Comparison of ENCODE assay signal across 39 cellular contexts in the genomic region with DNA sequence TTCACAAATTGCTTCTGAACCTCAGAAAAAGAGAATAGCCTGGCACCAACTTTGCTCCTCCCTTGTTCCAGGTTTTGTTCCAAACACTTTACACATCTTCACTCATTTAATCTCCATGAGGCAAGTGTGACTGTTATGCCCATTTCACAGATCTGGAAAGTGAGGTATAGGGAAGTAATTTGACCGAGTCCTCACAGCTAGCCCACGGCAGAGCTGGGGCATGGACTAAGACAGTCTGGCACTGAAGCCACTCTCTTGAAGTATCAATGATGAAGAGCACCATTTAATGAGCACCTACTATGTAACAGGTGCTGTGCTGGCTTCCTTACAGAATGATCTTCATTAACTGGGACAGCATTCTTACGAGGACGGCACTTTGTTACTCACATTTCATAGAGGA. TPM values are rescaled to one million over a fixed set of nuclear protein-coding genes. Genes with fewer than 3 reads are reported as not detected.
"Had no signal": no experiment of that assay in that cellular context is flagged by ENCODE, and none has a peak within 500 bp of the region (broad histone marks: within the 10 kb centered on the region; RNA-seq: fewer than 3 reads in every experiment).

No MANE protein-coding gene starts in this region.

- H3K9me3 ChIP-seq: adrenal gland, body of pancreas, esophagus muscularis mucosa, gastrocnemius medialis, heart left ventricle had no signal

- H3K36me3 Mint-ChIP-seq: activated CD8-positive, alpha-beta memory T cell treated with anti-CD3 and anti-CD28 coated beads, Interleukin-2, amount 10 ng/mL, durations not matched to agents 7 days and 5 days; activated naive CD4-positive, alpha-beta T cell treated with anti-CD3 and anti-CD28 coated beads, Interleukin-2, amount 50 U/mL, for 24 hours; activated naive CD8-positive, alpha-beta T cell treated with anti-CD3 and anti-CD28 coated beads for 36 hours had no signal

- H3K36me3 ChIP-seq: adrenal gland, esophagus muscularis mucosa, gastrocnemius medialis, heart left ventricle, WERI-Rb-1 had no signal

- H3K4me1 Mint-ChIP-seq: activated B cell treated with CpG ODN at 0.5 μM for 24 hours; activated CD8-positive, alpha-beta memory T cell treated with anti-CD3 and anti-CD28 coated beads, Interleukin-2, amount 10 ng/mL, durations not matched to agents 7 days and 5 days; activated naive CD4-positive, alpha-beta T cell treated with anti-CD3 and anti-CD28 coated beads, Interleukin-2, amount 50 U/mL, for 24 hours; activated naive CD8-positive, alpha-beta T cell treated with anti-CD3 and anti-CD28 coated beads for 36 hours; activated naive CD8-positive, alpha-beta T cell treated with anti-CD3 and anti-CD28 coated beads, Interleukin-2, amount 50 U/mL, for 24 hours had no signal

- H3K9me3 Mint-ChIP-seq: activated B cell treated with CpG ODN at 0.5 μM for 24 hours; activated naive CD4-positive, alpha-beta T cell treated with anti-CD3 and anti-CD28 coated beads for 36 hours; activated naive CD4-positive, alpha-beta T cell treated with anti-CD3 and anti-CD28 coated beads, Interleukin-2, amount 50 U/mL, for 24 hours; activated naive CD8-positive, alpha-beta T cell treated with anti-CD3 and anti-CD28 coated beads for 36 hours; activated naive CD8-positive, alpha-beta T cell treated with anti-CD3 and anti-CD28 coated beads, Interleukin-2, amount 50 U/mL, for 24 hours; activated T-helper 1 cell treated with anti-CD3 and anti-CD28 coated beads, Interleukin-12 subunit alpha, Interleukin-12 subunit beta, Interleukin-2, Interleukin-4 antibody, amounts not matched to agents 30 ng/mL and 10 ng/mL and 1 ng/mL, durations not matched to agents 14 hours and 24 hours and 36 hours; activated T-helper 2 cell treated with anti-CD3 and anti-CD28 coated beads, Interferon-gamma antibody, Interleukin-2, Interleukin-4, amounts not matched to agents 10 μg/mL and 5 μg/mL and 100 μg/mL, durations not matched to agents 14 hours and 24 hours and 36 hours; effector memory CD8-positive, alpha-beta T cell; T-helper 2 cell treated with Interferon-gamma antibody and Interleukin-4, amounts not matched to agents 5 μg/mL and 100 μg/mL, for 36 hours had no signal

- FAIRE-seq: colon had no signal

- H3K27me3 ChIP-seq: body of pancreas had no signal

- DNase-seq: activated B cell treated with CpG ODN at 0.5 μM for 24 hours; activated CD4-positive, alpha-beta T cell treated with anti-CD3 and anti-CD28 coated beads for 48 hours; activated CD4-positive, alpha-beta T cell treated with anti-CD3 and anti-CD28 coated beads, Interleukin-2, amount 50 U/mL, for 1 hour; activated CD4-positive, alpha-beta T cell treated with anti-CD3 and anti-CD28 coated beads, Interleukin-2, amount 50 U/mL, for 48 hours; activated CD8-positive, alpha-beta memory T cell treated with anti-CD3 and anti-CD28 coated beads, Interleukin-2, amount 10 ng/mL, durations not matched to agents 7 days and 5 days; activated CD8-positive, alpha-beta memory T cell treated with anti-CD3 and anti-CD28 coated beads, Interleukin-2, amount 50 U/mL, for 4 hours; activated CD8-positive, alpha-beta T cell treated with anti-CD3 and anti-CD28 coated beads, Interleukin-2, amount 10 ng/mL, durations not matched to agents 7 days and 5 days; activated effector memory CD4-positive, alpha-beta T cell treated with anti-CD3 and anti-CD28 coated beads, Interleukin-2, amount 50 U/mL, for 16 hours; activated naive CD4-positive, alpha-beta T cell treated with anti-CD3 and anti-CD28 coated beads for 36 hours; activated naive CD8-positive, alpha-beta T cell treated with anti-CD3 and anti-CD28 coated beads for 36 hours; activated naive CD8-positive, alpha-beta T cell treated with anti-CD3 and anti-CD28 coated beads, Interleukin-2, amount 50 U/mL, for 24 hours; activated T-cell treated with anti-CD3 and anti-CD28 coated beads, Interleukin-2, amount 50 U/mL, for 1 hour; activated T-cell treated with anti-CD3 and anti-CD28 coated beads, Interleukin-2, amount 50 U/mL, for 48 hours; adrenal gland; amygdala; body of pancreas; caudate nucleus; cortex of kidney; effector CD4-positive, alpha-beta T cell; effector memory CD8-positive, alpha-beta T cell; erythroblast; foreskin keratinocyte; gastrocnemius medialis; glutamatergic neuron; heart left ventricle; T-helper 1 cell; T-helper 17 cell; T1000; WERI-Rb-1 had no signal

- H3K27ac ChIP-seq: adrenal gland, body of pancreas, esophagus muscularis mucosa, foreskin keratinocyte, gastrocnemius medialis, heart left ventricle, WERI-Rb-1 had no signal

- H3K27ac Mint-ChIP-seq: activated B cell treated with CpG ODN at 0.5 μM for 24 hours; activated CD8-positive, alpha-beta memory T cell treated with anti-CD3 and anti-CD28 coated beads, Interleukin-2, amount 10 ng/mL, durations not matched to agents 7 days and 5 days; activated CD8-positive, alpha-beta T cell treated with anti-CD3 and anti-CD28 coated beads, Interleukin-2, amount 10 ng/mL, durations not matched to agents 7 days and 5 days; activated naive CD4-positive, alpha-beta T cell treated with anti-CD3 and anti-CD28 coated beads for 36 hours; activated naive CD4-positive, alpha-beta T cell treated with anti-CD3 and anti-CD28 coated beads, Interleukin-2, amount 50 U/mL, for 24 hours; activated naive CD8-positive, alpha-beta T cell treated with anti-CD3 and anti-CD28 coated beads for 36 hours; activated naive CD8-positive, alpha-beta T cell treated with anti-CD3 and anti-CD28 coated beads, Interleukin-2, amount 50 U/mL, for 24 hours; activated T-helper 1 cell treated with anti-CD3 and anti-CD28 coated beads, Interleukin-12 subunit alpha, Interleukin-12 subunit beta, Interleukin-2, Interleukin-4 antibody, amounts not matched to agents 30 ng/mL and 10 ng/mL and 1 ng/mL, durations not matched to agents 14 hours and 24 hours and 36 hours; activated T-helper 2 cell treated with anti-CD3 and anti-CD28 coated beads, Interferon-gamma antibody, Interleukin-2, Interleukin-4, amounts not matched to agents 10 μg/mL and 5 μg/mL and 100 μg/mL, durations not matched to agents 14 hours and 24 hours and 36 hours; effector memory CD8-positive, alpha-beta T cell; T-helper 17 cell; T-helper 2 cell treated with Interferon-gamma antibody and Interleukin-4, amounts not matched to agents 5 μg/mL and 100 μg/mL, for 36 hours had no signal

- H3K4me3 ChIP-seq: adrenal gland, body of pancreas, esophagus muscularis mucosa, gastrocnemius medialis, heart left ventricle had no signal

- H3K4me3 Mint-ChIP-seq: activated B cell treated with CpG ODN at 0.5 μM for 24 hours; activated CD8-positive, alpha-beta memory T cell treated with anti-CD3 and anti-CD28 coated beads, Interleukin-2, amount 10 ng/mL, durations not matched to agents 7 days and 5 days; activated CD8-positive, alpha-beta T cell treated with anti-CD3 and anti-CD28 coated beads, Interleukin-2, amount 10 ng/mL, durations not matched to agents 7 days and 5 days; activated naive CD4-positive, alpha-beta T cell treated with anti-CD3 and anti-CD28 coated beads for 36 hours; activated naive CD4-positive, alpha-beta T cell treated with anti-CD3 and anti-CD28 coated beads, Interleukin-2, amount 50 U/mL, for 24 hours; activated naive CD8-positive, alpha-beta T cell treated with anti-CD3 and anti-CD28 coated beads for 36 hours; activated naive CD8-positive, alpha-beta T cell treated with anti-CD3 and anti-CD28 coated beads, Interleukin-2, amount 50 U/mL, for 24 hours; activated T-helper 1 cell treated with anti-CD3 and anti-CD28 coated beads, Interleukin-12 subunit alpha, Interleukin-12 subunit beta, Interleukin-2, Interleukin-4 antibody, amounts not matched to agents 30 ng/mL and 10 ng/mL and 1 ng/mL, durations not matched to agents 14 hours and 24 hours and 36 hours; effector memory CD8-positive, alpha-beta T cell; T-helper 17 cell; T-helper 2 cell treated with Interferon-gamma antibody and Interleukin-4, amounts not matched to agents 5 μg/mL and 100 μg/mL, for 36 hours had no signal

- ATAC-seq: activated CD4-positive, CD25-positive, alpha-beta regulatory T cell treated with anti-CD3 and anti-CD28 coated beads, Interleukin-2, amount 50 U/mL, for 24 hours; activated CD8-positive, alpha-beta memory T cell treated with anti-CD3 and anti-CD28 coated beads, Interleukin-2, amount 10 ng/mL, durations not matched to agents 7 days and 5 days; activated CD8-positive, alpha-beta T cell treated with anti-CD3 and anti-CD28 coated beads, Interleukin-2, amount 10 ng/mL, durations not matched to agents 7 days and 5 days; activated naive CD8-positive, alpha-beta T cell treated with anti-CD3 and anti-CD28 coated beads, Interleukin-2, amount 50 U/mL, for 24 hours; body of pancreas; effector memory CD8-positive, alpha-beta T cell; foreskin keratinocyte; gastrocnemius medialis; heart left ventricle; T-helper 17 cell had no signal

- H3K4me1 ChIP-seq: adrenal gland, body of pancreas, esophagus muscularis mucosa, foreskin keratinocyte, gastrocnemius medialis, heart left ventricle had no signal

RNA-seq across cellular contexts. Expression of a gene that starts 19.0 kb away (rescaled TPM):
- total RNA-seq: activated B cell treated with CpG ODN at 0.5 μM for 24 hours; activated CD8-positive, alpha-beta memory T cell treated with anti-CD3 and anti-CD28 coated beads for 36 hours; activated CD8-positive, alpha-beta memory T cell treated with anti-CD3 and anti-CD28 coated beads, Interleukin-2, amount 10 ng/mL, durations not matched to agents 7 days and 5 days; activated CD8-positive, alpha-beta T cell treated with anti-CD3 and anti-CD28 coated beads, Interleukin-2, amount 10 ng/mL, durations not matched to agents 7 days and 5 days; activated naive CD4-positive, alpha-beta T cell treated with anti-CD3 and anti-CD28 coated beads for 36 hours; activated naive CD8-positive, alpha-beta T cell treated with anti-CD3 and anti-CD28 coated beads for 36 hours; activated T-helper 1 cell treated with anti-CD3 and anti-CD28 coated beads, Interleukin-12 subunit alpha, Interleukin-12 subunit beta, Interleukin-2, Interleukin-4 antibody, amounts not matched to agents 30 ng/mL and 10 ng/mL and 1 ng/mL, durations not matched to agents 14 hours and 24 hours and 36 hours; activated T-helper 2 cell treated with anti-CD3 and anti-CD28 coated beads, Interferon-gamma antibody, Interleukin-2, Interleukin-4, amounts not matched to agents 10 μg/mL and 5 μg/mL and 100 μg/mL, durations not matched to agents 14 hours and 24 hours and 36 hours; chondrocyte; dermis blood vessel endothelial cell; foreskin keratinocyte; T-helper 17 cell had no signal
- polyA plus RNA-seq: foreskin keratinocyte had no signal

RNA-seq across cellular contexts. Expression of a gene that starts 28.6 kb away (rescaled TPM):
- total RNA-seq: activated B cell treated with CpG ODN at 0.5 μM for 24 hours; activated CD8-positive, alpha-beta memory T cell treated with anti-CD3 and anti-CD28 coated beads for 36 hours; activated CD8-positive, alpha-beta memory T cell treated with anti-CD3 and anti-CD28 coated beads, Interleukin-2, amount 10 ng/mL, durations not matched to agents 7 days and 5 days; activated CD8-positive, alpha-beta T cell treated with anti-CD3 and anti-CD28 coated beads, Interleukin-2, amount 10 ng/mL, durations not matched to agents 7 days and 5 days; activated naive CD4-positive, alpha-beta T cell treated with anti-CD3 and anti-CD28 coated beads for 36 hours; activated naive CD8-positive, alpha-beta T cell treated with anti-CD3 and anti-CD28 coated beads for 36 hours; activated T-helper 1 cell treated with anti-CD3 and anti-CD28 coated beads, Interleukin-12 subunit alpha, Interleukin-12 subunit beta, Interleukin-2, Interleukin-4 antibody, amounts not matched to agents 30 ng/mL and 10 ng/mL and 1 ng/mL, durations not matched to agents 14 hours and 24 hours and 36 hours; activated T-helper 2 cell treated with anti-CD3 and anti-CD28 coated beads, Interferon-gamma antibody, Interleukin-2, Interleukin-4, amounts not matched to agents 10 μg/mL and 5 μg/mL and 100 μg/mL, durations not matched to agents 14 hours and 24 hours and 36 hours; chondrocyte; dermis blood vessel endothelial cell; foreskin keratinocyte; T-helper 17 cell had no signal
- polyA plus RNA-seq: foreskin keratinocyte had no signal

RNA-seq across cellular contexts. Expression of a gene that starts 35.6 kb away (rescaled TPM):
- total RNA-seq: activated B cell treated with CpG ODN at 0.5 μM for 24 hours; activated CD8-positive, alpha-beta memory T cell treated with anti-CD3 and anti-CD28 coated beads for 36 hours; activated CD8-positive, alpha-beta memory T cell treated with anti-CD3 and anti-CD28 coated beads, Interleukin-2, amount 10 ng/mL, durations not matched to agents 7 days and 5 days; activated CD8-positive, alpha-beta T cell treated with anti-CD3 and anti-CD28 coated beads, Interleukin-2, amount 10 ng/mL, durations not matched to agents 7 days and 5 days; activated naive CD4-positive, alpha-beta T cell treated with anti-CD3 and anti-CD28 coated beads for 36 hours; activated naive CD8-positive, alpha-beta T cell treated with anti-CD3 and anti-CD28 coated beads for 36 hours; activated T-helper 1 cell treated with anti-CD3 and anti-CD28 coated beads, Interleukin-12 subunit alpha, Interleukin-12 subunit beta, Interleukin-2, Interleukin-4 antibody, amounts not matched to agents 30 ng/mL and 10 ng/mL and 1 ng/mL, durations not matched to agents 14 hours and 24 hours and 36 hours; activated T-helper 2 cell treated with anti-CD3 and anti-CD28 coated beads, Interferon-gamma antibody, Interleukin-2, Interleukin-4, amounts not matched to agents 10 μg/mL and 5 μg/mL and 100 μg/mL, durations not matched to agents 14 hours and 24 hours and 36 hours; chondrocyte; dermis blood vessel endothelial cell; foreskin keratinocyte; T-helper 17 cell had no signal
- polyA plus RNA-seq: foreskin keratinocyte had no signal

RNA-seq across cellular contexts. Expression of a gene that starts 38.6 kb away (rescaled TPM):
- total RNA-seq: activated CD8-positive, alpha-beta T cell treated with anti-CD3 and anti-CD28 coated beads, Interleukin-2, amount 10 ng/mL, durations not matched to agents 7 days and 5 days; activated naive CD4-positive, alpha-beta T cell treated with anti-CD3 and anti-CD28 coated beads for 36 hours; activated T-helper 1 cell treated with anti-CD3 and anti-CD28 coated beads, Interleukin-12 subunit alpha, Interleukin-12 subunit beta, Interleukin-2, Interleukin-4 antibody, amounts not matched to agents 30 ng/mL and 10 ng/mL and 1 ng/mL, durations not matched to agents 14 hours and 24 hours and 36 hours; activated T-helper 2 cell treated with anti-CD3 and anti-CD28 coated beads, Interferon-gamma antibody, Interleukin-2, Interleukin-4, amounts not matched to agents 10 μg/mL and 5 μg/mL and 100 μg/mL, durations not matched to agents 14 hours and 24 hours and 36 hours had no signal
